Comparison of ENCODE assay signal across 25 cellular contexts in genomic region chr15:88218557-88219214, GRCh38. TPM values are rescaled to one million over a fixed set of nuclear protein-coding genes. Genes with fewer than 3 reads are reported as not detected.
DNase-seq lines count a peak whose midpoint lies in the region; ATAC-seq lines count a peak whose summit lies in the region.
"Had no signal": no experiment of that assay in that cellular context is flagged by ENCODE, and none has a peak within 500 bp of the region (broad histone marks: within the 10 kb centered on the region; RNA-seq: fewer than 3 reads in every experiment).

No MANE protein-coding gene starts in this region.

- peak; percentile 13 for DNase-seq in NCI-H1092 treated with DMSO at 0.1 percent for 48 hours (lab: John Stamatoyannopoulos, UW)
- no peak for DNase-seq in NCI-H1092 (lab: John Stamatoyannopoulos, UW)
- peak; percentile 5 for DNase-seq in HT-29 (ENCODE audit: low spot score)
- no peak for DNase-seq in HAP-1 (ENCODE audit: low spot score in 2 of 2)
- no peak for DNase-seq in HPDE6-E6E7 (ENCODE audit: extremely low spot score)
- DNase-seq: activated CD8-positive, alpha-beta T cell treated with anti-CD3 and anti-CD28 coated beads, Interleukin-2, amount 10 ng/mL, durations not matched to agents 7 days and 5 days; activated gamma-delta T cell treated with Interleukin-2 at 50 U/mL for 16 hours; AML-193; brain microvascular endothelial cell; CD8-positive, alpha-beta memory T cell; DMS53; endodermal cell; H7; left lung; mesendoderm; NCI-H226; SJCRH30; stimulated activated CD4-positive, alpha-beta T cell treated with anti-CD3 and anti-CD28 coated beads, Interleukin-2, amount 100 ng/mL, for 24 hours had no signal

- H3K9me3 ChIP-seq in HAP-1, result no peaks in the 10 kb centered on the region; the same call in 1 of the 2 replicates
- H3K9me3 ChIP-seq: esophagus muscularis mucosa, SJCRH30 had no signal

- ATAC-seq in GM19397 (IDR thresholded peaks at IDR 0.05; ENCODE audit: unreplicated experiment), result no peak
- ATAC-seq: activated CD8-positive, alpha-beta T cell treated with anti-CD3 and anti-CD28 coated beads, Interleukin-2, amount 10 ng/mL, durations not matched to agents 7 days and 5 days; left lung had no signal

- H3K4me1 ChIP-seq in HAP-1, result no peaks in the 10 kb centered on the region
- H3K4me1 ChIP-seq: left lung had no signal

- H3K27me3 ChIP-seq in layer of hippocampus (ENCODE audit: control insufficient read depth, insufficient read depth, low read length) (no peaks in the 10 kb centered on the region), HAP-1 (ENCODE audit: low read depth) (no peaks in the 10 kb centered on the region)
- H3K27me3 ChIP-seq: brain microvascular endothelial cell, esophagus muscularis mucosa, left lung, SJCRH30 had no signal

- no peak overlapping the region for H3K4me3 ChIP-seq in HAP-1
- H3K4me3 ChIP-seq: coronary artery, esophagus muscularis mucosa, left lung, SJCRH30, smooth muscle cell had no signal

- peak overlapping the region; percentile 32 for H3K27ac ChIP-seq in angular gyrus (ENCODE audit: low read depth, low read length)
- H3K27ac ChIP-seq in layer of hippocampus (ENCODE audit: low read depth, low read length), result peak overlapping the region; percentile 8
- H3K27ac ChIP-seq: brain microvascular endothelial cell, coronary artery, esophagus muscularis mucosa, left lung, SJCRH30 had no signal

- H3K36me3 ChIP-seq in HAP-1 (replicated peaks), result no peaks in the 10 kb centered on the region
- H3K36me3 ChIP-seq: brain microvascular endothelial cell, esophagus muscularis mucosa, left lung, SJCRH30 had no signal

- in situ Hi-C loops in HAP-1 (cut with MboI; ENCODE audit: low sequenced_read_pairs), result no loop called here

RNA-seq across cellular contexts. Expression of gene NTRK3, which starts 37.9 kb away (rescaled TPM):
- total RNA-seq in HT-29 (2014; rRNA removed; shearing (Covaris generic)), result not detected in 2 replicates
- total RNA-seq: A172; activated CD8-positive, alpha-beta T cell treated with anti-CD3 and anti-CD28 coated beads, Interleukin-2, amount 10 ng/mL, durations not matched to agents 7 days and 5 days had no signal

Comparison
In these comparisons a context has a peak if more than half of its experiments do, and no peak if none do; other contexts are left out.
1. DNase-seq: peak in NCI-H1092 treated with DMSO at 0.1 percent for 48 hours (single experiment) and HT-29 (single experiment); none in NCI-H1092 (single experiment), HAP-1 (0 of 2) and HPDE6-E6E7 (single experiment).